In the genomic region with DNA sequence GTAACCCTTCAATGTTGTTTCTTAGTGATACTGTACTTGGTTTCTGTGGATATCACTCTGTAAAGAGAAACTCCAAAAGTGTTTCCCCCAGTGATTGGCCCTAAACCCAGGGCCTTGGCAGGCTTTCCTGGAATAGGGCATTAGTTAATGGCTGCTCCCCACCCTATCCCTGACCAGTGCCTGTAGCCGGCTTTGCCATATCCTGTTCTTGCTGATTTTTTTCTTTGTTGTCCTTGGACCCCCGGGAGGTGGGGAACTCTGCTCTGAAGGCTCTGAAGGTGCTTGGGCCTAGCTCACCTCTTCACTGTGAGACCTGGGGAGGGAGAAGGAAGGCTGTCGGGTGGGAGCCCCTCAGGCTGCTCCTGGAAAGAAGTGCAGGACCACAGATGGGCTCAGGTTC, we compare ENCODE assay signal across 18 cellular contexts.
DNase-seq lines count a peak whose midpoint lies in the region; ATAC-seq and TF ChIP-seq lines count a peak whose summit lies in the region.
"Had no signal": no experiment of that assay in that cellular context is flagged by ENCODE, and none has a peak within 500 bp of the region (broad histone marks: within the 10 kb centered on the region; RNA-seq: fewer than 3 reads in every experiment).

No MANE protein-coding gene starts in this region.

- ATAC-seq in left lung = no peak
- ATAC-seq: activated CD8-positive, alpha-beta T cell treated with anti-CD3 and anti-CD28 coated beads, Interleukin-2, amount 10 ng/mL, durations not matched to agents 7 days and 5 days had no signal

- H3K4me1 ChIP-seq in HUES48 (ENCODE audit: control insufficient read depth, insufficient read depth, low read length) (peaks cover 53% of the 10 kb centered on the region), left lung (peaks cover 68 to 85% of the 10 kb centered on the region in 2 donors), subcutaneous abdominal adipose tissue (ENCODE audit: control insufficient read depth in 5 of 5, insufficient read depth in 5 of 5, low read length in 5 of 5) (peaks cover 24 to 92% (median 75%) of the 10 kb centered on the region in 5 donors)

- H3K27ac ChIP-seq in HUES48 (ENCODE audit: low read depth, low read length) (peak overlapping the region; percentile 39), dorsolateral prefrontal cortex (peak overlapping the region in 54 of 59 donors; percentile 1 to 95 (median 83)), left lung (peak overlapping the region; percentile 83 to 90), subcutaneous abdominal adipose tissue (ENCODE audit: low read depth, low read length) (peak overlapping the region; percentile 51)
- H3K27ac ChIP-seq: KMS-11, neutrophil, VCaP had no signal

- no peak for DNase-seq in dorsolateral prefrontal cortex
- no peak for DNase-seq in left lung
- no peak for DNase-seq in stimulated activated CD4-positive, alpha-beta T cell treated with anti-CD3 and anti-CD28 coated beads, Interleukin-4, amount 100 ng/mL, for 4 hours
- no peak for DNase-seq in NCI-H1105 (lab: John Stamatoyannopoulos, UW)
- no peak for DNase-seq in stimulated activated CD4-positive, alpha-beta T cell treated with anti-CD3 and anti-CD28 coated beads, Interleukin-2, amount 100 ng/mL, for 24 hours
- no peak for DNase-seq in NCI-H2196 treated with DMSO at 0.1 percent for 48 hours (lab: John Stamatoyannopoulos, UW; ENCODE audit: unreplicated experiment)
- DNase-seq: ACHN; activated CD8-positive, alpha-beta T cell treated with anti-CD3 and anti-CD28 coated beads, Interleukin-2, amount 10 ng/mL, durations not matched to agents 7 days and 5 days; CD4-positive, alpha-beta memory T cell; DMS79 treated with DMSO at 0.1 percent for 48 hours; immature natural killer cell; NCI-H1417; T-helper 1 cell had no signal

- H3K36me3 ChIP-seq in HUES48 (ENCODE audit: control insufficient read depth, insufficient read depth, low read length) (peaks cover 18% of the 10 kb centered on the region), left lung (peaks cover 0 to 31% of the 10 kb centered on the region in 2 donors), subcutaneous abdominal adipose tissue (ENCODE audit: control insufficient read depth in 5 of 5, insufficient read depth in 5 of 5, low read length in 5 of 5) (peaks cover 0 to 17% (median 4%) of the 10 kb centered on the region in 5 donors)

- TF ChIP-seq CTCF in dorsolateral prefrontal cortex (IDR thresholded peaks at IDR 0.05 in 54 of 56, conservative IDR thresholded peaks at IDR 0.05 in 2 of 56; ENCODE audit: low read depth in 1 of 56, partially characterized antibody in 56 of 56) (no peak), left lung (IDR thresholded peaks at IDR 0.05) (no peak)

- no peak overlapping the region for H3K4me3 ChIP-seq in HUES48 (ENCODE audit: low read depth, low read length)
- peak overlapping the region in 27 of 59 donors; percentile 1 to 62 (median 22) for H3K4me3 ChIP-seq in dorsolateral prefrontal cortex
- no peak overlapping the region for H3K4me3 ChIP-seq in left lung
- H3K4me3 ChIP-seq in subcutaneous abdominal adipose tissue (ENCODE audit: low read depth in 1 of 5, low read length in 5 of 5) = peak overlapping the region in 4 of 5 donors; percentile 47 to 75 (median 52)

- H3K9ac ChIP-seq in HUES48 (ENCODE audit: low read depth, low read length) (no peak overlapping the region), subcutaneous abdominal adipose tissue (ENCODE audit: low read length in 5 of 5) (peak overlapping the region in 4 of 5 donors; percentile 2 to 59 (median 42))
- H3K9ac ChIP-seq: KMS-11 had no signal

- intact Hi-C loops in dorsolateral prefrontal cortex (cut with DNase I) (no loop called here), left lung (cut with DNase I) (no loop called here)

- H3K9me3 ChIP-seq in HUES48 (ENCODE audit: control insufficient read depth, insufficient read depth, low read length) = no peaks in the 10 kb centered on the region
- H3K9me3 ChIP-seq in left lung = no peaks in the 10 kb centered on the region
- no peaks in the 10 kb centered on the region for H3K9me3 ChIP-seq in subcutaneous abdominal adipose tissue (ENCODE audit: control insufficient read depth in 5 of 5, low read length in 5 of 5)
- H3K9me3 ChIP-seq: neutrophil had no signal

- H3K27me3 ChIP-seq in HUES48 (ENCODE audit: control insufficient read depth, insufficient read depth, low read length) (no peaks in the 10 kb centered on the region), dorsolateral prefrontal cortex (no peaks in the 10 kb centered on the region), left lung (no peaks in the 10 kb centered on the region), subcutaneous abdominal adipose tissue (ENCODE audit: control insufficient read depth in 5 of 5, insufficient read depth in 4 of 5, low read length in 5 of 5) (no peaks in the 10 kb centered on the region)
- H3K27me3 ChIP-seq: neutrophil had no signal

Comparison
In these comparisons a context has a peak if more than half of its experiments do, and no peak if none do; other contexts are left out.
1. H3K4me3 ChIP-seq: peak in subcutaneous abdominal adipose tissue (4 of 5); none in HUES48 (single experiment) and left lung (0 of 2).
2. Peak in every context shown above with its lines, with median percentiles within 50 percentile points of each other: H3K27ac ChIP-seq.